ENCODE assay signal across 1 cellular context in genomic region chr9:120484162-120484561, GRCh38.
TF ChIP-seq lines count a peak whose summit lies in the region.

No MANE protein-coding gene starts in this region.

TF ChIP-seq in H1, 55 proteins besides CTCF, POLR2A, EP300 and RAD21 (continued from another document):
- no peak for TF ChIP-seq JUN (IDR thresholded peaks at IDR 0.05; ENCODE audit: low read depth, low read length)
- no peak for TF ChIP-seq ASH2L (IDR thresholded peaks at IDR 0.05; ENCODE audit: low read length)
- no peak for TF ChIP-seq PHF8 (conservative IDR thresholded peaks at IDR 0.05; ENCODE audit: low read depth, low read length)
- peak; percentile 15 for TF ChIP-seq NANOG (IDR thresholded peaks at IDR 0.05; ENCODE audit: insufficient read depth, low read depth, low read length, poor library complexity, severe bottlenecking)
- no peak for TF ChIP-seq YY1 (IDR thresholded peaks at IDR 0.05; ENCODE audit: low read depth, low read length)
